Comparison of ENCODE assay signal across 12 cellular contexts in genomic region chr1:212514782-212515181, GRCh38.
DNase-seq lines count a peak whose midpoint lies in the region; ATAC-seq and TF ChIP-seq lines count a peak whose summit lies in the region.
"Had no signal": no experiment of that assay in that cellular context is flagged by ENCODE, and none has a peak within 500 bp of the region (broad histone marks: within the 10 kb centered on the region; RNA-seq: fewer than 3 reads in every experiment).

No MANE protein-coding gene starts in this region.

- WGBS in tibial nerve, 2 donors, result 18% methylated on average over 29 of the region's 36 CpGs; no CpG with 5 or more reads in 1 of the 2 donors

- peak; percentile 39 to 55 for ATAC-seq in activated T-cell treated with anti-CD3 and anti-CD28 coated beads, Interleukin-2, amount 50 U/mL, for 4 hours
- ATAC-seq in naive thymus-derived CD8-positive, alpha-beta T cell, result peak; percentile 14 to 54
- no peak for ATAC-seq in HG02970 (IDR thresholded peaks at IDR 0.05; ENCODE audit: low FRiP score, unreplicated experiment)

- POLR2A ChIA-PET in naive thymus-derived CD8-positive, alpha-beta T cell (lab: Charles Lee), result no interaction called here

- H3K27ac ChIP-seq in tibial nerve (peak overlapping the region in 1 of 4 donors; percentile 49), SJCRH30 (no peak overlapping the region)

- H3K4me3 ChIP-seq in tibial nerve (peak overlapping the region; percentile 7 to 47 (median 22)), SJCRH30 (no peak overlapping the region)
- H3K4me3 ChIP-seq: body of pancreas had no signal

- H3K27me3 ChIP-seq in tibial nerve, result peaks cover 0 to 37% of the 10 kb centered on the region in 2 donors
- no peaks in the 10 kb centered on the region for H3K27me3 ChIP-seq in SJCRH30
- H3K27me3 ChIP-seq: body of pancreas had no signal

- TF ChIP-seq EP300 in tibial nerve (IDR thresholded peaks at IDR 0.05), result no peak

- H3K27ac Mint-ChIP-seq in endothelial cell (ENCODE audit: unreplicated experiment), result no peak overlapping the region
- no peak overlapping the region for H3K27ac Mint-ChIP-seq in naive thymus-derived CD8-positive, alpha-beta T cell
- H3K27ac Mint-ChIP-seq: T-helper 2 cell treated with Interferon-gamma antibody and Interleukin-4, amounts not matched to agents 5 μg/mL and 100 μg/mL, for 36 hours had no signal

- no peaks in the 10 kb centered on the region for H3K9me3 Mint-ChIP-seq in activated T-cell treated with anti-CD3 and anti-CD28 coated beads, Interleukin-2, amount 50 U/mL, for 4 hours
- no peaks in the 10 kb centered on the region for H3K9me3 Mint-ChIP-seq in endothelial cell (ENCODE audit: unreplicated experiment)
- H3K9me3 Mint-ChIP-seq in naive thymus-derived CD8-positive, alpha-beta T cell, result no peaks in the 10 kb centered on the region
- H3K9me3 Mint-ChIP-seq: T-helper 2 cell treated with Interferon-gamma antibody and Interleukin-4, amounts not matched to agents 5 μg/mL and 100 μg/mL, for 36 hours had no signal

- peaks cover 0 to 22% (median 12%) of the 10 kb centered on the region in 4 donors for H3K4me1 ChIP-seq in tibial nerve
- peaks cover 48% of the 10 kb centered on the region for H3K4me1 ChIP-seq in SJCRH30

- no peaks in the 10 kb centered on the region for H3K36me3 ChIP-seq in tibial nerve
- H3K36me3 ChIP-seq in SJCRH30, result no peaks in the 10 kb centered on the region

- no peaks in the 10 kb centered on the region for H3K9me3 ChIP-seq in tibial nerve
- H3K9me3 ChIP-seq in SJCRH30 (replicated peaks), result no peaks in the 10 kb centered on the region
- H3K9me3 ChIP-seq: body of pancreas had no signal

- H3K4me1 Mint-ChIP-seq in activated T-cell treated with anti-CD3 and anti-CD28 coated beads, Interleukin-2, amount 50 U/mL, for 4 hours (ENCODE audit: low read depth), result peaks cover 6% of the 10 kb centered on the region
- no peaks in the 10 kb centered on the region for H3K4me1 Mint-ChIP-seq in endothelial cell (ENCODE audit: unreplicated experiment)
- H3K4me1 Mint-ChIP-seq in naive thymus-derived CD8-positive, alpha-beta T cell, result peaks cover 3 to 12% (median 7%) of the 10 kb centered on the region in 4 donors

- no peak for DNase-seq in activated T-cell treated with anti-CD3 and anti-CD28 coated beads, Interleukin-2, amount 50 U/mL, for 4 hours
- no peak for DNase-seq in activated T-cell treated with anti-CD3 and anti-CD28 coated beads, Interleukin-2, amount 50 U/mL, for 48 hours
- DNase-seq in endothelial cell (ENCODE audit: low spot score) (peak; percentile 25), tibial nerve (ENCODE audit: low spot score in 2 of 2) (no peak), SJCRH30 (no peak), Kasumi-1 (lab: John Stamatoyannopoulos, UW) (no peak)
- no peak for DNase-seq in naive thymus-derived CD8-positive, alpha-beta T cell
- DNase-seq: mammary epithelial cell, OCI-M1 had no signal

- H3K27me3 Mint-ChIP-seq in activated T-cell treated with anti-CD3 and anti-CD28 coated beads, Interleukin-2, amount 50 U/mL, for 4 hours (ENCODE audit: low read depth), result peaks cover 63% of the 10 kb centered on the region
- peaks cover 11% of the 10 kb centered on the region for H3K27me3 Mint-ChIP-seq in endothelial cell (ENCODE audit: unreplicated experiment)
- peaks cover 23 to 72% (median 41%) of the 10 kb centered on the region in 5 donors for H3K27me3 Mint-ChIP-seq in naive thymus-derived CD8-positive, alpha-beta T cell

- TF ChIP-seq CTCF in endothelial cell (IDR thresholded peaks at IDR 0.05; ENCODE audit: unreplicated experiment) (no peak), tibial nerve (IDR thresholded peaks at IDR 0.05) (peak in 1 of 5 experiments; percentile 11)

- H3K4me3 Mint-ChIP-seq in activated T-cell treated with anti-CD3 and anti-CD28 coated beads, Interleukin-2, amount 50 U/mL, for 4 hours, result no peak overlapping the region
- H3K4me3 Mint-ChIP-seq in endothelial cell (ENCODE audit: unreplicated experiment), result no peak overlapping the region
- H3K4me3 Mint-ChIP-seq in naive thymus-derived CD8-positive, alpha-beta T cell, result peak overlapping the region in 5 of 10 donors; percentile 33 to 63 (median 44)
- H3K4me3 Mint-ChIP-seq: T-helper 2 cell treated with Interferon-gamma antibody and Interleukin-4, amounts not matched to agents 5 μg/mL and 100 μg/mL, for 36 hours had no signal

- H3K36me3 Mint-ChIP-seq in activated T-cell treated with anti-CD3 and anti-CD28 coated beads, Interleukin-2, amount 50 U/mL, for 4 hours (ENCODE audit: insufficient read depth), result no peaks in the 10 kb centered on the region
- H3K36me3 Mint-ChIP-seq in endothelial cell (ENCODE audit: low read depth, unreplicated experiment), result no peaks in the 10 kb centered on the region
- peaks cover 0 to 5% (median 0%) of the 10 kb centered on the region in 3 donors for H3K36me3 Mint-ChIP-seq in naive thymus-derived CD8-positive, alpha-beta T cell

- no peak for TF ChIP-seq POLR2A in tibial nerve (IDR thresholded peaks at IDR 0.05)
